In genomic region chr18:70205421-70206397, GRCh38 we compare ENCODE assay signal across 8 cellular contexts. TPM values are rescaled to one million over a fixed set of nuclear protein-coding genes. Genes with fewer than 3 reads are reported as not detected.
A peak's percentile ranks its signal among the peaks of the same experiment; 100 is the strongest.
DNase-seq lines count a peak whose midpoint lies in the region; ATAC-seq, FAIRE-seq and TF ChIP-seq lines count a peak whose summit lies in the region.

Gene RTTN (minus strand): TSS chr18:70205687. CDS start chr18:70205658, 29 bp downstream.

- H3K4me3 ChIP-seq in adrenal gland (peak within 1 kb of the TSS; percentile 16 to 88 (median 68)), heart left ventricle (peak within 1 kb of the TSS; percentile 46 to 92 (median 77)), upper lobe of left lung (peak within 1 kb of the TSS; percentile 65 to 87 (median 78))

- TF ChIP-seq POLR2A in GM12892 (IDR thresholded peaks at IDR 0.05; ENCODE audit: low read depth, low read length), result no peak; the same call in 1 of the 2 replicates
- TF ChIP-seq POLR2A in adrenal gland (IDR thresholded peaks at IDR 0.05), result peak in 1 of 2 donors; percentile 43
- TF ChIP-seq POLR2A in heart left ventricle (IDR thresholded peaks at IDR 0.05), result peak in 1 of 2 donors; percentile 17
- TF ChIP-seq POLR2A in upper lobe of left lung (IDR thresholded peaks at IDR 0.05), result peak in 2 of 4 donors; percentile 23 to 49

- FAIRE-seq in GM12892 (lab: Jason Lieb, UNC), result peak; percentile 99

- no peak for TF ChIP-seq EP300 in upper lobe of left lung (IDR thresholded peaks at IDR 0.05)

- H3K27me3 ChIP-seq in adrenal gland (no peaks in the 10 kb centered on the region), heart left ventricle (no peaks in the 10 kb centered on the region), upper lobe of left lung (no peaks in the 10 kb centered on the region)

- DNase-seq in GM12892 (ENCODE audit: insufficient read length), result peak; percentile 61
- peak; percentile 98 for DNase-seq in NCI-H146 (lab: John Stamatoyannopoulos, UW)
- DNase-seq in T-helper 1 cell, result peak; percentile 77 to 96 (median 85)
- peak; percentile 92 to 97 (median 95) for DNase-seq in adrenal gland
- peak; percentile 94 to 97 (median 96) for DNase-seq in heart left ventricle
- peak; percentile 90 to 99 (median 94) for DNase-seq in posterior cingulate gyrus
- peak; percentile 94 to 99 for DNase-seq in upper lobe of left lung

- intact Hi-C loops in adrenal gland (cut with DNase I), result loop anchor here in 1 of 2 donors (10.0 kb wide), 1 partner anchor 79 kb away; the partner anchor contains the start of gene SOCS6
- intact Hi-C loops in heart left ventricle (cut with DNase I), result loop anchor here (2.0 to 5.0 kb wide), 6 partner anchors 82 to 229 kb away; partner anchors contain the start of gene SOCS6 (in 7 of the 10)
- intact Hi-C loops in posterior cingulate gyrus (cut with DNase I), result loop anchor here (5.0 kb wide), 1 partner anchor 87 kb away; no protein-coding TSS in a partner anchor

- H3K36me3 ChIP-seq in adrenal gland (replicated peaks in 1 of 2) (no peaks in the 10 kb centered on the region), heart left ventricle (peaks cover 0 to 29% (median 17%) of the 10 kb centered on the region in 9 donors), upper lobe of left lung (peaks cover 0 to 4% (median 0%) of the 10 kb centered on the region in 4 donors)

- WGBS in adrenal gland, 4 donors, result 0 to 1% (median 1%) methylated on average over 53 to 78 of the region's 78 CpGs
- 0% methylated on average over 63 to 78 of the region's 78 CpGs for WGBS in heart left ventricle, 4 donors
- 0 to 1% methylated on average over 46 to 74 of the region's 78 CpGs for WGBS in upper lobe of left lung, 2 donors

- ATAC-seq in HG02852 (IDR thresholded peaks at IDR 0.05; ENCODE audit: unreplicated experiment) (peak; percentile 96), heart left ventricle (peak; percentile 99 to 100 (median 100)), upper lobe of left lung (ENCODE audit: low FRiP score in 2 of 2) (peak; percentile 100)

- H3K27ac ChIP-seq in adrenal gland (peak within 1 kb of the TSS; percentile 79 to 98 (median 97)), heart left ventricle (peak within 1 kb of the TSS; percentile 93 to 99 (median 97)), upper lobe of left lung (peak within 1 kb of the TSS; percentile 91 to 96 (median 95))

- H3K4me1 ChIP-seq in adrenal gland (replicated peaks in 1 of 2) (peaks cover 5 to 11% of the 10 kb centered on the region in 2 donors), heart left ventricle (peaks cover 0 to 19% (median 11%) of the 10 kb centered on the region in 12 donors), upper lobe of left lung (peaks cover 6 to 20% (median 11%) of the 10 kb centered on the region in 4 donors)

- TF ChIP-seq CTCF in adrenal gland (IDR thresholded peaks at IDR 0.05) (peak in 2 of 6 experiments; percentile 22 to 32), heart left ventricle (IDR thresholded peaks at IDR 0.05) (peak in 1 of 12 donors; percentile 16), upper lobe of left lung (IDR thresholded peaks at IDR 0.05) (no peak)

- H3K9me3 ChIP-seq in adrenal gland (replicated peaks in 1 of 3) (no peaks in the 10 kb centered on the region), heart left ventricle (no peaks in the 10 kb centered on the region), upper lobe of left lung (no peaks in the 10 kb centered on the region)

RNA-seq across cellular contexts. Expression of gene RTTN, which starts in this region (rescaled TPM):
- 18.4 TPM for polyA plus RNA-seq in GM12892 (2012; ENCODE audit: missing spikeins)
- total RNA-seq in adrenal gland, result 10 to 100 TPM in 4 of 8 donors, 1 to 10 TPM in 4; 4.0 to 22.5 (median 8.9) TPM
- polyA plus RNA-seq in adrenal gland, result 1 to 10 TPM; 4.1 to 7.9 (median 7.1) TPM
- total RNA-seq in heart left ventricle, result 10 to 100 TPM in 3 of 9 donors, 1 to 10 TPM in 6; 6.6 to 14.3 (median 8.8) TPM
- polyA plus RNA-seq in heart left ventricle, result 1 to 10 TPM; 5.8 TPM
- 10 to 100 TPM in 5 of 6 donors, 1 to 10 TPM in 1; 8.3 to 32.9 (median 12.5) TPM for total RNA-seq in upper lobe of left lung

Comparison
In these comparisons a context has a peak if more than half of its experiments do, and no peak if none do; other contexts are left out.
1. Peak in every context shown above with its lines: DNase-seq, ATAC-seq, H3K4me3 ChIP-seq and H3K27ac ChIP-seq.